Comparison of ENCODE assay signal across 1 cellular context in the genomic region with DNA sequence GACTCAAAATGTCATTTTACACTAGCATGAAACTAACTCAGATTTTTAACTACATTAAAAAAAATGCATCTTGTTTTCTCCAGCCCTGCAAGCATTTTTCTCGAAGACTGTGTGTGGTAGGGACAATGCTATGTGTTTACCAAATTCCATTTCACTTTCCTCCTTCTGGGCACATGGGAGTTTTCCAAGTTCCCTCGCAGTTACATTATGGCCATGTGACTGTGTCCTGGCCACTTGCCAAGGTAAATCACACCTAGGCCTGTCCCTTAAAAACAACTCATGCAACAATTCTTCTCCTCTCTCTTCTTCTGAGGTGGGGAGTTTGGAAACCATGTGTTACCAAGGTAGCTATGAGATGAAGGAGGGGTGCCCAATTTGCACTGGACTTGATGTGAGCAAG.
TF ChIP-seq lines count a peak whose summit lies in the region.

No MANE protein-coding gene starts in this region.

TF ChIP-seq in HepG2, 621 proteins besides CTCF, POLR2A, EP300 and RAD21 (continued from another document):
- TF ChIP-seq, protein P1, sequence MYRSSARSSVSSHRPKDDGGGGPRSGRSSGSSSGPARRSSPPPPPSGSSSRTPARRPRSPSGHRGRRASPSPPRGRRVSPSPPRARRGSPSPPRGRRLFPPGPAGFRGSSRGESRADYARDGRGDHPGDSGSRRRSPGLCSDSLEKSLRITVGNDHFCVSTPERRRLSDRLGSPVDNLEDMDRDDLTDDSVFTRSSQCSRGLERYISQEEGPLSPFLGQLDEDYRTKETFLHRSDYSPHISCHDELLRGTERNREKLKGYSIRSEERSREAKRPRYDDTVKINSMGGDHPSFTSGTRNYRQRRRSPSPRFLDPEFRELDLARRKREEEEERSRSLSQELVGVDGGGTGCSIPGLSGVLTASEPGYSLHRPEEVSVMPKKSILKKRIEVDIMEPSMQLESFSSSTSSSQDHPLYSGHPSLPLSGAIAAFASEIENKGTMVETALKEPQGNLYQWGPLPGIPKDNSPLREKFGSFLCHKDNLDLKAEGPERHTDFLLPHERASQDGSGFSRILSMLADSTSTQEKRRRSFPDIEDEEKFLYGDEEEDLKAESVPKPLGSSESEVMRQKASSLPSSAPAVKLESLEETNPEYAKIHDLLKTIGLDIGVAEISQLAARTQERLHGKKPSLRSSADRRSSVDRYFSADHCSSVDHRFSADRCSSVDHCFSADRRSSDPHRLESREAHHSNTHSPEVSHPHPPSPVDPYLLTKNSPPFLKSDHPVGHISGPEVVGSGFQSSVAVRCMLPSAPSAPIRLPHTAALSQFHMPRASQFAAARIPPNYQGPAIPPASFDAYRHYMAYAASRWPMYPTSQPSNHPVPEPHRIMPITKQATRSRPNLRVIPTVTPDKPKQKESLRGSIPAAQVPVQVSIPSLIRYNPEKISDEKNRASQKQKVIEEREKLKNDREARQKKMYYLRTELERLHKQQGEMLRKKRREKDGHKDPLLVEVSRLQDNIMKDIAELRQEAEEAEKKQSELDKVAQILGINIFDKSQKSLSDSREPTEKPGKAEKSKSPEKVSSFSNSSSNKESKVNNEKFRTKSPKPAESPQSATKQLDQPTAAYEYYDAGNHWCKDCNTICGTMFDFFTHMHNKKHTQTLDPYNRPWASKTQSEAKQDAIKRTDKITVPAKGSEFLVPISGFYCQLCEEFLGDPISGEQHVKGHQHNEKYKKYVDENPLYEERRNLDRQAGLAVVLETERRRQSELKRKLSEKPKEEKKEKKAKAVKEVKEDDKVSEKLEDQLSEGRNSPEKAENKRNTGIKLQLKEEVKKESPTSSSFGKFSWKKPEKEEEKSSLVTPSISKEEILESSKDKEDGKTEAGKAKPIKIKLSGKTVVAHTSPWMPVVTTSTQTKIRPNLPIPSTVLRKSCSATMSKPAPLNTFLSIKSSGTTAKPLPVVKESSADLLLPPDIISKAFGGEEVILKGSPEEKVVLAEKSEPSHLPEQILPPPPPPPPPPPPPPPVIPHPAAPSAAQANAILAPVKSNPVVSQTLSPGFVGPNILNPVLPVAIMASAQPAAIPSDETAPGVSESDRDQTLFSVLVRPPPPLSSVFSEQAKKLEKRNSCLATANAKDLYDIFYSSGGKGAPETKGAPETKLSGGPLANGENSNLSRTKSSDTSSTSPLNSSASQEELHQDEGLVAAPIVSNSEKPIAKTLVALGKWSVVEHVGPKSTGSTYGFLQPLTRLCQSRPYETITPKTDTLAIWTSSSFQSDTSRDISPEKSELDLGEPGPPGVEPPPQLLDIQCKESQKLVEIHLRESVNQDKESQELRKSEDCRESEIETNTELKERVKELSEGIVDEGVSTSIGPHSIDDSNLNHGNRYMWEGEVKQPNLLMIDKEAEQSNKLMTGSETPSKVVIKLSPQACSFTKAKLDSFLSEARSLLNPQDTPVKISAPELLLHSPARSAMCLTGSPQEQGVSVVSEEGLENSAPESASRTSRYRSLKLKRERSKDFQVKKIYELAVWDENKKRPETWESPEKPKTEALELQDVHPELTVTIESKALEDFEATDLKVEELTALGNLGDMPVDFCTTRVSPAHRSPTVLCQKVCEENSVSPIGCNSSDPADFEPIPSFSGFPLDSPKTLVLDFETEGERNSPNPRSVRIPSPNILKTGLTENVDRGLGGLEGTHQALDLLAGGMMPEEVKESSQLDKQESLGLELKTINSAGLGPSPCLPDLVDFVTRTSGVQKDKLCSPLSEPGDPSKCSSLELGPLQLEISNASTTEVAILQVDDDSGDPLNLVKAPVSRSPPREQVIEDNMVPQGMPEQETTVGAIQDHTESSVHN (CRISPR knock-in tag; IDR thresholded peaks at IDR 0.05): no peak
- TF ChIP-seq ZFP36 (IDR thresholded peaks at IDR 0.05; ENCODE audit: borderline replicate concordance, low read depth, low read length, partially characterized antibody): no peak
- no peak for TF ChIP-seq ZNF788 (CRISPR knock-in tag; IDR thresholded peaks at IDR 0.05; ENCODE audit: borderline replicate concordance)
- TF ChIP-seq ETV5 (CRISPR knock-in tag; IDR thresholded peaks at IDR 0.05; ENCODE audit: borderline replicate concordance): no peak
- TF ChIP-seq, protein P2, sequence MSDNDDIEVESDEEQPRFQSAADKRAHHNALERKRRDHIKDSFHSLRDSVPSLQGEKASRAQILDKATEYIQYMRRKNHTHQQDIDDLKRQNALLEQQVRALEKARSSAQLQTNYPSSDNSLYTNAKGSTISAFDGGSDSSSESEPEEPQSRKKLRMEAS (IDR thresholded peaks at IDR 0.05): peak; percentile 55; the same call in 1 of the 2 replicates
- no peak for TF ChIP-seq SOX6 (IDR thresholded peaks at IDR 0.05)
- no peak for TF ChIP-seq SOX6 (CRISPR knock-in tag; IDR thresholded peaks at IDR 0.05)
- TF ChIP-seq, protein P3, sequence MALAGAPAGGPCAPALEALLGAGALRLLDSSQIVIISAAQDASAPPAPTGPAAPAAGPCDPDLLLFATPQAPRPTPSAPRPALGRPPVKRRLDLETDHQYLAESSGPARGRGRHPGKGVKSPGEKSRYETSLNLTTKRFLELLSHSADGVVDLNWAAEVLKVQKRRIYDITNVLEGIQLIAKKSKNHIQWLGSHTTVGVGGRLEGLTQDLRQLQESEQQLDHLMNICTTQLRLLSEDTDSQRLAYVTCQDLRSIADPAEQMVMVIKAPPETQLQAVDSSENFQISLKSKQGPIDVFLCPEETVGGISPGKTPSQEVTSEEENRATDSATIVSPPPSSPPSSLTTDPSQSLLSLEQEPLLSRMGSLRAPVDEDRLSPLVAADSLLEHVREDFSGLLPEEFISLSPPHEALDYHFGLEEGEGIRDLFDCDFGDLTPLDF (CRISPR knock-in tag; IDR thresholded peaks at IDR 0.05): no peak
- no peak for TF ChIP-seq ZNF564 (CRISPR knock-in tag; IDR thresholded peaks at IDR 0.05)
- no peak for TF ChIP-seq FOXA1 (IDR thresholded peaks at IDR 0.05)
- no peak for TF ChIP-seq FOXA1 (CRISPR knock-in tag; IDR thresholded peaks at IDR 0.05)
- no peak for TF ChIP-seq PHB2 (IDR thresholded peaks at IDR 0.05; ENCODE audit: partially characterized antibody)
TF ChIP-seq in HepG2: peak in this region for 4.
